In genomic region chr3:142888484-142889262, GRCh38 we compare ENCODE assay signal across 8 cellular contexts. TPM values are rescaled to one million over a fixed set of nuclear protein-coding genes. Genes with fewer than 3 reads are reported as not detected.
DNase-seq lines count a peak whose midpoint lies in the region; ATAC-seq, FAIRE-seq and TF ChIP-seq lines count a peak whose summit lies in the region.

Gene PCOLCE2 (minus strand): TSS chr3:142889083. CDS start chr3:142888896, 187 bp downstream.

- TF ChIP-seq RAD21 in A549 (conservative IDR thresholded peaks at IDR 0.05 in 1 of 2, IDR thresholded peaks at IDR 0.05 in 1 of 2): no peak; a peak in 1 of 5 replicates

- no peaks in the 10 kb centered on the region for H3K36me3 Mint-ChIP-seq in activated naive CD4-positive, alpha-beta T cell treated with anti-CD3 and anti-CD28 coated beads, Interleukin-2, amount 50 U/mL, for 24 hours

- peak within 1 kb of the TSS; percentile 73 for H3K4me3 Mint-ChIP-seq in activated naive CD4-positive, alpha-beta T cell treated with anti-CD3 and anti-CD28 coated beads, Interleukin-2, amount 50 U/mL, for 24 hours

- CTCF ChIA-PET in A549 (lab: Yijun Ruan, JAX): interaction anchor here (0.7 to 2.6 kb wide), 9 partner anchors 12 to 95 kb away, joined by 3 to 7 read pairs (median 5); no protein-coding TSS in a partner anchor

- 1% methylated on average over 59 of the region's 80 CpGs for WGBS in A549 (ENCODE audit: missing lambda C conversion rate)
- WGBS in heart right ventricle, 2 donors: 0 to 1% methylated on average over 50 to 80 of the region's 80 CpGs

- H3K4me1 Mint-ChIP-seq in activated naive CD4-positive, alpha-beta T cell treated with anti-CD3 and anti-CD28 coated beads, Interleukin-2, amount 50 U/mL, for 24 hours: peaks cover 11% of the 10 kb centered on the region

- TF ChIP-seq EP300 in A549 (IDR thresholded peaks at IDR 0.05): no peak

- H3K4me1 ChIP-seq in A549: peaks cover 15% of the 10 kb centered on the region
- H3K4me1 ChIP-seq in heart right ventricle: peaks cover 0 to 38% (median 20%) of the 10 kb centered on the region in 9 donors

- POLR2A ChIA-PET in A549 (lab: Yijun Ruan, JAX): interaction anchor here (0.9 to 1.9 kb wide), 8 partner anchors 14 to 302 kb away, joined by 3 to 9 read pairs (median 6); partner anchors contain the start of gene U2SURP

- H3K36me3 ChIP-seq in heart right ventricle: no peaks in the 10 kb centered on the region

- ATAC-seq in A549 (peak; percentile 87 to 88), heart right ventricle (peak; percentile 69 to 90 (median 80)), HG03139 (IDR thresholded peaks at IDR 0.05; ENCODE audit: unreplicated experiment) (no peak)

- DNase-seq in A549 (ENCODE audit: low read depth in 1 of 2, low spot score in 1 of 2) (peak; percentile 57 to 66), GM12892 (ENCODE audit: insufficient read length) (peak; percentile 38), NCI-H345 (lab: John Stamatoyannopoulos, UW) (peak; percentile 45), heart right ventricle (peak in 1 of 2 donors; percentile 51), posterior vena cava (ENCODE audit: low spot score) (peak; percentile 81)
- DNase-seq in activated effector memory CD4-positive, alpha-beta T cell treated with Interleukin-2 at 50 U/mL for 16 hours: no peak

- peaks cover 31% of the 10 kb centered on the region for H3K27me3 Mint-ChIP-seq in activated naive CD4-positive, alpha-beta T cell treated with anti-CD3 and anti-CD28 coated beads, Interleukin-2, amount 50 U/mL, for 24 hours

- H3K4me3 ChIP-seq in A549 (peak within 1 kb of the TSS; percentile 75), heart right ventricle (peak within 1 kb of the TSS; percentile 49 to 83 (median 68))

- H3K27ac ChIP-seq in A549 (peak within 1 kb of the TSS; percentile 83 to 89), heart right ventricle (peak within 1 kb of the TSS; percentile 19 to 89 (median 80))

- peak within 1 kb of the TSS; percentile 79 for H3K4me2 ChIP-seq in A549

- H3K9me3 Mint-ChIP-seq in activated naive CD4-positive, alpha-beta T cell treated with anti-CD3 and anti-CD28 coated beads, Interleukin-2, amount 50 U/mL, for 24 hours: no peaks in the 10 kb centered on the region

- FAIRE-seq in A549 (lab: Jason Lieb, UNC): no peak
- FAIRE-seq in GM12892 (lab: Jason Lieb, UNC): no peak

- peak; percentile 61 for TF ChIP-seq POLR2A in A549 (IDR thresholded peaks at IDR 0.05; ENCODE audit: low read length)
- TF ChIP-seq POLR2A in GM12892 (IDR thresholded peaks at IDR 0.05; ENCODE audit: low read depth, low read length): no peak

- intact Hi-C loops in heart right ventricle (cut with DNase I) (no loop called here), posterior vena cava (cut with DNase I) (no loop called here)

- no peak for TF ChIP-seq CTCF in A549 (IDR thresholded peaks at IDR 0.05)
- no peak for TF ChIP-seq CTCF in heart right ventricle (IDR thresholded peaks at IDR 0.05)

- H3K9me3 ChIP-seq in A549 (no peaks in the 10 kb centered on the region), heart right ventricle (no peaks in the 10 kb centered on the region)

- H3K27me3 ChIP-seq in heart right ventricle: peaks cover 0 to 42% (median 5%) of the 10 kb centered on the region in 7 donors

- H3K27ac Mint-ChIP-seq in activated naive CD4-positive, alpha-beta T cell treated with anti-CD3 and anti-CD28 coated beads, Interleukin-2, amount 50 U/mL, for 24 hours: no peak within 1 kb of the TSS

TF ChIP-seq in A549, 52 proteins besides CTCF, POLR2A, EP300 and RAD21 (continues in another document):
- peak; percentile 40; the same call in 1 of the 2 replicates for TF ChIP-seq TFCP2L1 (CRISPR knock-in tag; IDR thresholded peaks at IDR 0.05)
- no peak for TF ChIP-seq BHLHE40 (IDR thresholded peaks at IDR 0.05; ENCODE audit: low read depth, low read length)
- no peak for TF ChIP-seq HMGXB4 (CRISPR knock-in tag; IDR thresholded peaks at IDR 0.05; ENCODE audit: borderline replicate concordance)
- 0 out of 2 replicates have a peak, but pooled peaks have one; percentile 9 for TF ChIP-seq KDM1A (IDR thresholded peaks at IDR 0.05; ENCODE audit: low read depth)
- TF ChIP-seq MAZ (IDR thresholded peaks at IDR 0.05; ENCODE audit: borderline replicate concordance, low read depth, low read length): no peak
- no peak for TF ChIP-seq RFX5 (IDR thresholded peaks at IDR 0.05)
- 0 out of 2 replicates have a peak, but pooled peaks have one; percentile 9 for TF ChIP-seq HOXB5 (CRISPR knock-in tag; IDR thresholded peaks at IDR 0.05)
- no peak for TF ChIP-seq FOSB (CRISPR knock-in tag; IDR thresholded peaks at IDR 0.05)
- TF ChIP-seq NPAS2 (CRISPR knock-in tag; IDR thresholded peaks at IDR 0.05; ENCODE audit: borderline replicate concordance): no peak
- TF ChIP-seq GATA3 (IDR thresholded peaks at IDR 0.05; ENCODE audit: borderline replicate concordance): no peak
- no peak for TF ChIP-seq RCOR1 (IDR thresholded peaks at IDR 0.05; ENCODE audit: low read depth, low read length)
- TF ChIP-seq ZFP36 (IDR thresholded peaks at IDR 0.05; ENCODE audit: borderline replicate concordance, partially characterized antibody): no peak
- TF ChIP-seq HDAC2 (IDR thresholded peaks at IDR 0.05): no peak
- TF ChIP-seq HOXB13 (CRISPR knock-in tag; IDR thresholded peaks at IDR 0.05; ENCODE audit: low read depth): no peak; the same call in none of the 2 replicates
- no peak for TF ChIP-seq PBX3 (IDR thresholded peaks at IDR 0.05)
- TF ChIP-seq FOXS1 (CRISPR knock-in tag; IDR thresholded peaks at IDR 0.05): no peak
- no peak for TF ChIP-seq HES2 (IDR thresholded peaks at IDR 0.05)
- TF ChIP-seq, protein P1, sequence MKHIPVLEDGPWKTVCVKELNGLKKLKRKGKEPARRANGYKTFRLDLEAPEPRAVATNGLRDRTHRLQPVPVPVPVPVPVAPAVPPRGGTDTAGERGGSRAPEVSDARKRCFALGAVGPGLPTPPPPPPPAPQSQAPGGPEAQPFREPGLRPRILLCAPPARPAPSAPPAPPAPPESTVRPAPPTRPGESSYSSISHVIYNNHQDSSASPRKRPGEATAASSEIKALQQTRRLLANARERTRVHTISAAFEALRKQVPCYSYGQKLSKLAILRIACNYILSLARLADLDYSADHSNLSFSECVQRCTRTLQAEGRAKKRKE (CRISPR knock-in tag; IDR thresholded peaks at IDR 0.05; ENCODE audit: low read depth): 0 out of 2 replicates have a peak, but pooled peaks have one; percentile 7
- peak in 1 of 2 experiments; percentile 7; a peak in 2 of 5 replicates for TF ChIP-seq JUN (IDR thresholded peaks at IDR 0.05)
- no peak for TF ChIP-seq MAFK (IDR thresholded peaks at IDR 0.05; ENCODE audit: partially characterized antibody)
- TF ChIP-seq, protein P2, sequence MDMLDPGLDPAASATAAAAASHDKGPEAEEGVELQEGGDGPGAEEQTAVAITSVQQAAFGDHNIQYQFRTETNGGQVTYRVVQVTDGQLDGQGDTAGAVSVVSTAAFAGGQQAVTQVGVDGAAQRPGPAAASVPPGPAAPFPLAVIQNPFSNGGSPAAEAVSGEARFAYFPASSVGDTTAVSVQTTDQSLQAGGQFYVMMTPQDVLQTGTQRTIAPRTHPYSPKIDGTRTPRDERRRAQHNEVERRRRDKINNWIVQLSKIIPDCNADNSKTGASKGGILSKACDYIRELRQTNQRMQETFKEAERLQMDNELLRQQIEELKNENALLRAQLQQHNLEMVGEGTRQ (IDR thresholded peaks at IDR 0.05): 0 out of 2 replicates have a peak, but pooled peaks have one; percentile 3
- TF ChIP-seq, protein P3, sequence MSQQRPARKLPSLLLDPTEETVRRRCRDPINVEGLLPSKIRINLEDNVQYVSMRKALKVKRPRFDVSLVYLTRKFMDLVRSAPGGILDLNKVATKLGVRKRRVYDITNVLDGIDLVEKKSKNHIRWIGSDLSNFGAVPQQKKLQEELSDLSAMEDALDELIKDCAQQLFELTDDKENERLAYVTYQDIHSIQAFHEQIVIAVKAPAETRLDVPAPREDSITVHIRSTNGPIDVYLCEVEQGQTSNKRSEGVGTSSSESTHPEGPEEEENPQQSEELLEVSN (IDR thresholded peaks at IDR 0.05; ENCODE audit: borderline replicate concordance, low read depth): peak; percentile 90
- no peak for TF ChIP-seq JUNB (IDR thresholded peaks at IDR 0.05)

RNA-seq across cellular contexts. Expression of gene PCOLCE2, which starts in this region (rescaled TPM):
- polyA plus RNA-seq in A549 (2011; rRNA removed): 36.3 and 43.9 TPM in 2 replicates
- polyA plus RNA-seq in A549 (2012; cell fraction: cytosol; rRNA removed): 19.7 and 22.4 TPM in 2 replicates
- polyA plus RNA-seq in A549 (2012; cell fraction: nucleus; rRNA removed): 19.4 and 26.5 TPM in 2 replicates
- 38.5 to 41.6 TPM (median 41.0 TPM) in 3 replicates for polyA plus RNA-seq in A549 (2017; fragmentation: RNase III; extraction: RNeasy Plus Mini Kit Qiagen cat#74134 plus additional on column Dnase treatment)
- polyA minus RNA-seq in A549 (2011; rRNA and poly(A)+ RNA removed): 25.7 and 29.3 TPM in 2 replicates
- 0.59 TPM for polyA plus RNA-seq in GM12892 (2012; ENCODE audit: missing spikeins)
- 100 to 1,000 TPM in 3 of 10 donors, 10 to 100 TPM in 7; 49.9 to 143 (median 69.6) TPM for total RNA-seq in heart right ventricle
- polyA plus RNA-seq in heart right ventricle: 10 to 100 TPM; 57.8 to 74.5 TPM
- 10 to 100 TPM; 39.7 to 54.5 TPM for total RNA-seq in posterior vena cava
